1 cellular context compared by ENCODE assay signal in genomic region chr4:33386761-33387160, GRCh38.
TF ChIP-seq lines count a peak whose summit lies in the region.

No MANE protein-coding gene starts in this region.

TF ChIP-seq in HepG2, 621 proteins besides CTCF, POLR2A, EP300 and RAD21 (continued from another document):
- TF ChIP-seq AHDC1 (CRISPR knock-in tag; IDR thresholded peaks at IDR 0.05; ENCODE audit: borderline replicate concordance), result no peak
- no peak for TF ChIP-seq HDAC2 (CRISPR knock-in tag; IDR thresholded peaks at IDR 0.05)
- TF ChIP-seq HNF1A (IDR thresholded peaks at IDR 0.05; ENCODE audit: low read depth), result no peak
- TF ChIP-seq HNF1A (CRISPR knock-in tag; IDR thresholded peaks at IDR 0.05; ENCODE audit: borderline replicate concordance), result no peak
- no peak for TF ChIP-seq ZNF557 (CRISPR knock-in tag; IDR thresholded peaks at IDR 0.05)
- TF ChIP-seq LBX2 (CRISPR knock-in tag; IDR thresholded peaks at IDR 0.05; ENCODE audit: borderline replicate concordance), result no peak
- TF ChIP-seq HOMEZ (CRISPR knock-in tag; IDR thresholded peaks at IDR 0.05; ENCODE audit: low read depth), result no peak
- TF ChIP-seq MLX (CRISPR knock-in tag; IDR thresholded peaks at IDR 0.05), result no peak
- TF ChIP-seq HBP1 (CRISPR knock-in tag; IDR thresholded peaks at IDR 0.05; ENCODE audit: low read depth), result no peak
